In the genomic region with DNA sequence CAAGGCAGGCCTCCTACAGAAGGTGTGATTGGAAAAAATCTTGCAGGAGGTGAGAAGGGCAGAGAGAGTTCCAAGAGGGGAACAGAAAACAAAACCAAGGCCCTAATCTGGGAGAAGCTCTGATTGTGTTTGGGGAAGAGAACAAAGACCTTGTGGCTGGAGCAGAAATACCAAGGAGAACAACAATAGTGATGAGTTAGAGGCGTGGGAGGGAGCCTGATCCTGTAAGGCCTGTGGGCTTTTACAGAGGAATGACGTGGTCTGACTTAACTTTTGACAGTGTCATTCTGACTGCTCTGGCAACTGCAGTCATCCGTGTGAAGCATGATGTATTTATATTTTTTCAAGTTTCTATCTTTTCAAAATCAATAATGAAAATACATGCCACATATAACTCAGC, we compare ENCODE assay signal across 9 cellular contexts.
DNase-seq lines count a peak whose midpoint lies in the region; ATAC-seq and TF ChIP-seq lines count a peak whose summit lies in the region.
"Had no signal": no experiment of that assay in that cellular context is flagged by ENCODE, and none has a peak within 500 bp of the region (broad histone marks: within the 10 kb centered on the region; RNA-seq: fewer than 3 reads in every experiment).

No MANE protein-coding gene starts in this region.

- no peak overlapping the region for H3K4me3 Mint-ChIP-seq in activated CD4-positive, alpha-beta T cell treated with anti-CD3 and anti-CD28 coated beads, Interleukin-2, amount 10 ng/mL, durations not matched to agents 7 days and 5 days

- no peaks in the 10 kb centered on the region for H3K36me3 Mint-ChIP-seq in activated CD4-positive, alpha-beta T cell treated with anti-CD3 and anti-CD28 coated beads, Interleukin-2, amount 10 ng/mL, durations not matched to agents 7 days and 5 days (ENCODE audit: low read depth)

- no peak for TF ChIP-seq POLR2A in NB4 (IDR thresholded peaks at IDR 0.05; ENCODE audit: extremely low read depth, insufficient read length)

- no peak overlapping the region for H3K4me3 ChIP-seq in NB4 (ENCODE audit: low read depth, low read length)

- H3K4me1 Mint-ChIP-seq in activated CD4-positive, alpha-beta T cell treated with anti-CD3 and anti-CD28 coated beads, Interleukin-2, amount 10 ng/mL, durations not matched to agents 7 days and 5 days = no peaks in the 10 kb centered on the region

- ATAC-seq in GM18502 (IDR thresholded peaks at IDR 0.05; ENCODE audit: poor library complexity, unreplicated experiment) (peak; percentile 77), HG02759 (IDR thresholded peaks at IDR 0.05; ENCODE audit: unreplicated experiment) (peak; percentile 62)

- DNase-seq in NB4 (ENCODE audit: low read depth) (peak; percentile 37), iris pigment epithelial cell (ENCODE audit: low read depth) (peak; percentile 60), globus pallidus (ENCODE audit: low spot score) (no peak), NCI-H748 (lab: John Stamatoyannopoulos, UW; ENCODE audit: unreplicated experiment) (no peak)
- no peak for DNase-seq in NK-92 treated with Interleukin-12 subunit alpha and Interleukin-12 subunit beta, amount 100 ng/mL, for 24 hours (lab: John Stamatoyannopoulos, UW)
- no peak for DNase-seq in activated CD4-positive, alpha-beta T cell treated with anti-CD3 and anti-CD28 coated beads, Interleukin-2, amount 10 ng/mL, durations not matched to agents 7 days and 5 days
- DNase-seq: small intestine had no signal

- no peak overlapping the region for H3K27ac Mint-ChIP-seq in activated CD4-positive, alpha-beta T cell treated with anti-CD3 and anti-CD28 coated beads, Interleukin-2, amount 10 ng/mL, durations not matched to agents 7 days and 5 days

- POLR2A ChIA-PET in activated CD4-positive, alpha-beta T cell treated with anti-CD3 and anti-CD28 coated beads, Interleukin-2, amount 10 ng/mL, durations not matched to agents 7 days and 5 days (lab: Charles Lee) = no interaction called here

- no peaks in the 10 kb centered on the region for H3K27me3 Mint-ChIP-seq in activated CD4-positive, alpha-beta T cell treated with anti-CD3 and anti-CD28 coated beads, Interleukin-2, amount 10 ng/mL, durations not matched to agents 7 days and 5 days

- CTCF ChIA-PET in activated CD4-positive, alpha-beta T cell treated with anti-CD3 and anti-CD28 coated beads, Interleukin-2, amount 10 ng/mL, durations not matched to agents 7 days and 5 days (lab: Charles Lee) = no interaction called here

- H3K9me3 Mint-ChIP-seq in activated CD4-positive, alpha-beta T cell treated with anti-CD3 and anti-CD28 coated beads, Interleukin-2, amount 10 ng/mL, durations not matched to agents 7 days and 5 days = no peaks in the 10 kb centered on the region

- TF ChIP-seq CTCF in NB4 (IDR thresholded peaks at IDR 0.05; ENCODE audit: low read depth, low read length) = no peak

Comparison
In these comparisons a context has a peak if more than half of its experiments do, and no peak if none do; other contexts are left out.
1. DNase-seq: peak in NB4 (single experiment) and iris pigment epithelial cell (single experiment); none in globus pallidus (single experiment), NK-92 treated with Interleukin-12 subunit alpha and Interleukin-12 subunit beta, amount 100 ng/mL, for 24 hours (single experiment), activated CD4-positive, alpha-beta T cell treated with anti-CD3 and anti-CD28 coated beads, Interleukin-2, amount 10 ng/mL, durations not matched to agents 7 days and 5 days (single experiment) and NCI-H748 (single experiment).